ENCODE assay signal across 34 cellular contexts in the genomic region with DNA sequence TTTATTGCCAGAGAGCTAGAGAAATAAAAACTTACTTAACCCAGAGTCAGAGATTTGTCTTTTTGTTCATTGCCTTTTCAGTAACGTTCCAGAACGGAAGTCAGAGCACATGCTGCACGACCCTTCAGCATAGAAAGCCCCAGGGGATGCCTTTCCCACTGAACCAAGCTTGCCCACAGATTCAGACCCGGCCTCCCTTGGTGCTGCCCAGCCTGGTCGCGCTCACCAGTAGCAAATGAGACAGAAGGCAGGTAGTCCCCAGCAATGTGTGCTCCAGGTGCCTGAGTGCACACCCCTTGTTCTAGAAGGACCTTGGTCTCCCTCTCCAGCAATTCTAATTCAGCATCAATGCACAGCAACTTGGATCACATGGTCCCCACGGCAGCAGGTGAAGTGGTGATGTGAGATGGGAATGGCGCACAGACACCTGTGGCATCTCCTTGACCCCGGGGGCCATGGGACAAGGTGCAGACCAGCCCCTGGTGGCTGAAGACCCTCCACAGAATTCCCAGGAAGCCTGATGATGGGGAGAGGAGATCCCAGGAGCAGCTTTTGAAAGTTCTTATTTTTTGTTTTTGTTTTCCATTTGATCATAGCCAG.
"Had no signal": no experiment of that assay in that cellular context is flagged by ENCODE, and none has a peak within 500 bp of the region (broad histone marks: within the 10 kb centered on the region; RNA-seq: fewer than 3 reads in every experiment).

No MANE protein-coding gene starts in this region.

- H3K4me3 Mint-ChIP-seq: activated B cell treated with CpG ODN at 0.5 μM for 24 hours; activated CD8-positive, alpha-beta T cell treated with anti-CD3 and anti-CD28 coated beads for 36 hours; activated naive CD4-positive, alpha-beta T cell treated with anti-CD3 and anti-CD28 coated beads for 36 hours; activated naive CD8-positive, alpha-beta T cell treated with anti-CD3 and anti-CD28 coated beads, Interleukin-2, amount 10 ng/mL, durations not matched to agents 7 days and 5 days; activated T-cell treated with anti-CD3 and anti-CD28 coated beads, Interleukin-2, amount 50 U/mL, for 4 hours; activated T-helper 17 cell treated with anti-CD3 and anti-CD28 coated beads, Interleukin-2, amount 50 U/mL, for 72 hours; brain; central memory CD8-positive, alpha-beta T cell; dendritic cell treated with granulocyte-macrophage colony-stimulating factor and Interleukin-4, amounts not matched to agents 40 ng/mL and 50 ng/mL, for 4 days; endodermal cell; T-helper 17 cell; T-helper 2 cell treated with Interferon-gamma antibody and Interleukin-4, amounts not matched to agents 5 μg/mL and 100 μg/mL, for 36 hours had no signal

- H3K27ac ChIP-seq: ascending aorta, breast epithelium, cardiac muscle cell, coronary artery, gastrocnemius medialis, heart left ventricle, WERI-Rb-1 had no signal

- H3K27ac Mint-ChIP-seq: activated B cell treated with CpG ODN at 0.5 μM for 24 hours; activated CD8-positive, alpha-beta T cell treated with anti-CD3 and anti-CD28 coated beads for 36 hours; activated naive CD4-positive, alpha-beta T cell treated with anti-CD3 and anti-CD28 coated beads for 36 hours; activated naive CD4-positive, alpha-beta T cell treated with anti-CD3 and anti-CD28 coated beads, Interleukin-2, amount 50 U/mL, for 72 hours; activated naive CD8-positive, alpha-beta T cell treated with anti-CD3 and anti-CD28 coated beads, Interleukin-2, amount 10 ng/mL, durations not matched to agents 7 days and 5 days; activated T-helper 17 cell treated with anti-CD3 and anti-CD28 coated beads, Interleukin-2, amount 50 U/mL, for 72 hours; dendritic cell treated with granulocyte-macrophage colony-stimulating factor and Interleukin-4, amounts not matched to agents 40 ng/mL and 50 ng/mL, for 4 days; endodermal cell; T-helper 17 cell; T-helper 2 cell treated with Interferon-gamma antibody and Interleukin-4, amounts not matched to agents 5 μg/mL and 100 μg/mL, for 36 hours had no signal

- H3K27me3 Mint-ChIP-seq: activated CD8-positive, alpha-beta T cell treated with anti-CD3 and anti-CD28 coated beads for 36 hours; activated T-helper 17 cell treated with anti-CD3 and anti-CD28 coated beads, Interleukin-2, amount 50 U/mL, for 72 hours had no signal

- H3K4me1 ChIP-seq: ascending aorta, breast epithelium, gastrocnemius medialis, heart left ventricle had no signal

- ATAC-seq: activated CD4-positive, CD25-positive, alpha-beta regulatory T cell treated with anti-CD3 and anti-CD28 coated beads, Interleukin-2, amount 50 U/mL, for 24 hours; activated CD8-positive, alpha-beta T cell treated with anti-CD3 and anti-CD28 coated beads for 36 hours; activated naive CD4-positive, alpha-beta T cell treated with anti-CD3 and anti-CD28 coated beads, Interleukin-2, amount 50 U/mL, for 72 hours; activated T-cell treated with anti-CD3 and anti-CD28 coated beads, Interleukin-2, amount 50 U/mL, for 4 hours; activated T-helper 17 cell treated with anti-CD3 and anti-CD28 coated beads, Interleukin-2, amount 50 U/mL, for 72 hours; esophagus mucosa; gastrocnemius medialis; heart left ventricle; T-helper 17 cell had no signal

- H3K9me3 Mint-ChIP-seq: activated B cell treated with CpG ODN at 0.5 μM for 24 hours; activated CD8-positive, alpha-beta T cell treated with anti-CD3 and anti-CD28 coated beads for 36 hours; activated naive CD4-positive, alpha-beta T cell treated with anti-CD3 and anti-CD28 coated beads for 36 hours; activated naive CD4-positive, alpha-beta T cell treated with anti-CD3 and anti-CD28 coated beads, Interleukin-2, amount 50 U/mL, for 72 hours; activated naive CD8-positive, alpha-beta T cell treated with anti-CD3 and anti-CD28 coated beads, Interleukin-2, amount 10 ng/mL, durations not matched to agents 7 days and 5 days; activated T-cell treated with anti-CD3 and anti-CD28 coated beads, Interleukin-2, amount 50 U/mL, for 4 hours; activated T-helper 17 cell treated with anti-CD3 and anti-CD28 coated beads, Interleukin-2, amount 50 U/mL, for 72 hours; central memory CD8-positive, alpha-beta T cell; dendritic cell treated with granulocyte-macrophage colony-stimulating factor and Interleukin-4, amounts not matched to agents 40 ng/mL and 50 ng/mL, for 4 days; T-helper 2 cell treated with Interferon-gamma antibody and Interleukin-4, amounts not matched to agents 5 μg/mL and 100 μg/mL, for 36 hours had no signal

- H3K36me3 Mint-ChIP-seq: activated naive CD4-positive, alpha-beta T cell treated with anti-CD3 and anti-CD28 coated beads, Interleukin-2, amount 50 U/mL, for 72 hours; activated naive CD8-positive, alpha-beta T cell treated with anti-CD3 and anti-CD28 coated beads, Interleukin-2, amount 10 ng/mL, durations not matched to agents 7 days and 5 days; brain had no signal

- H3K27me3 ChIP-seq: ascending aorta, breast epithelium, cardiac muscle cell, dorsolateral prefrontal cortex, gastrocnemius medialis had no signal

- H3K9me3 ChIP-seq: ascending aorta, breast epithelium, gastrocnemius medialis, heart left ventricle had no signal

- DNase-seq: activated B cell treated with CpG ODN at 0.5 μM for 24 hours; activated CD4-positive, alpha-beta T cell treated with anti-CD3 and anti-CD28 coated beads for 48 hours; activated CD4-positive, alpha-beta T cell treated with anti-CD3 and anti-CD28 coated beads, Interleukin-2, amount 50 U/mL, for 1 hour; activated CD4-positive, alpha-beta T cell treated with anti-CD3 and anti-CD28 coated beads, Interleukin-2, amount 50 U/mL, for 48 hours; activated CD8-positive, alpha-beta memory T cell treated with anti-CD3 and anti-CD28 coated beads for 24 hours; activated CD8-positive, alpha-beta T cell treated with anti-CD3 and anti-CD28 coated beads for 36 hours; activated effector memory CD4-positive, alpha-beta T cell treated with Interleukin-2 at 50 U/mL for 16 hours; activated gamma-delta T cell treated with Interleukin-2 at 50 U/mL for 16 hours; activated naive CD4-positive, alpha-beta T cell treated with anti-CD3 and anti-CD28 coated beads for 36 hours; activated naive CD8-positive, alpha-beta T cell treated with anti-CD3 and anti-CD28 coated beads, Interleukin-2, amount 10 ng/mL, durations not matched to agents 7 days and 5 days; activated T-cell treated with anti-CD3 and anti-CD28 coated beads, Interleukin-2, amount 50 U/mL, for 4 hours; dorsolateral prefrontal cortex; effector memory CD4-positive, alpha-beta T cell; endodermal cell; foreskin fibroblast; gastrocnemius medialis; glutamatergic neuron; T-helper 1 cell; T-helper 17 cell; T1000; WERI-Rb-1 had no signal

- H3K4me3 ChIP-seq: ascending aorta, breast epithelium, cardiac muscle cell, coronary artery, dorsolateral prefrontal cortex, gastrocnemius medialis, heart left ventricle had no signal

- H3K36me3 ChIP-seq: ascending aorta, breast epithelium, cardiac muscle cell, gastrocnemius medialis, heart left ventricle had no signal

- H3K4me1 Mint-ChIP-seq: activated B cell treated with CpG ODN at 0.5 μM for 24 hours; activated naive CD8-positive, alpha-beta T cell treated with anti-CD3 and anti-CD28 coated beads, Interleukin-2, amount 10 ng/mL, durations not matched to agents 7 days and 5 days; activated T-helper 17 cell treated with anti-CD3 and anti-CD28 coated beads, Interleukin-2, amount 50 U/mL, for 72 hours; central memory CD8-positive, alpha-beta T cell had no signal
